ENCODE assay signal across 17 cellular contexts in the genomic region with DNA sequence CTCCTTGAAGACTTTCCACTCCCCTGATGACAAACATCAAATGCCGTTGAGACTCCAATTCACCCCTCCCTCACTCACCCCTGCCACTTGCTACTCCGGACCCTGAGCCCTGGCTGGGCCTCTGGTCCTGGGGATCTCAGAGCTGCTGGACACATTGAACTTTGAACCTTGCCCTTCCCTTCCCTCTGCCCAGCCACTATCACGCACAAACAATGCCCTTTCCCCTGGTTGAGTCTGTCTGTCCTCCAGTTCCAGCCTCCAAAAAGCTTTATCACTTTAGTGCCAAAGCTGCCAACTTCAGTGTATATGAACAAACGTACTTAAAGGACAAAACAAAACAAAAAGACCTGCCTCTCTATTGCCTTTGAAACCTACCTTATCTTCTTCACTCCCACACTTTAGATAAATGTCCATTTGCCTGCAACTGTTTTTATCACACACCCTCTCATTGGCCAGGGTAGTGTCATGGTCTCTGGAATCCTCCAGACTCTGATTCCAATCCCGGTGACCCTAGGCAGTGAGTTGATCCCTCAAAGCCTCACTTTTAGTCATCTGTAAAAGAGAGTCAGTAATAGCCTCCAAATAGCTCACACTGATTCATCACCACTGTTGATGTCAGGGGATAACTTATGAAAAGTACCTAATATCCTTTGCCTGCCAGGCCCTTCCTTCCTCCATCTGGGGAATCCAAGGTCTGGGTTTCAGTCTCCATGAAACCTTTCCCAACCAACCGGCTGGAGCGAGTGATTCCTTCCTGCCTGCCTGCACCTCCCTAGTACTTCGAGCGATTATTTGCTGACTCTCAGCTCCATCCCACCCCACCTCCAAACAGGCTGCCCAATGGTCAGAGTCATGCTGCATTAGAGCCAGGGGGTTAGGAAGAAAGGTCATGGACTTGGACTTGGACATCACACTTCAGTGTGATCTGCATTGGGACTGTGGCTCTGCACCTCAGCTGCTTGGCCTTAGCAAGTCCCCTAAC. TPM values are rescaled to one million over a fixed set of nuclear protein-coding genes. Genes with fewer than 3 reads are reported as not detected.
DNase-seq lines count a peak whose midpoint lies in the region; ATAC-seq and TF ChIP-seq lines count a peak whose summit lies in the region.
"Had no signal": no experiment of that assay in that cellular context is flagged by ENCODE, and none has a peak within 500 bp of the region (broad histone marks: within the 10 kb centered on the region; RNA-seq: fewer than 3 reads in every experiment).

No MANE protein-coding gene starts in this region.

- no peak for TF ChIP-seq EP300 in gastroesophageal sphincter (IDR thresholded peaks at IDR 0.05)

- H3K4me3 Mint-ChIP-seq in nephron progenitor cell, result no peak overlapping the region
- H3K4me3 Mint-ChIP-seq: natural killer cell treated with Interleukin-12 subunit alpha and Interleukin-12 subunit beta and Interleukin-15 and Interleukin-18, amount 100 ng/mL, for 72 hours had no signal

- H3K27ac Mint-ChIP-seq in nephron progenitor cell, result no peak overlapping the region

- H3K27ac ChIP-seq in cardiac muscle cell (peak overlapping the region; percentile 82), heart left ventricle (no peak overlapping the region), RWPE2 (ENCODE audit: poor library complexity, severe bottlenecking) (no peak overlapping the region), gastroesophageal sphincter (no peak overlapping the region)
- H3K27ac ChIP-seq: left ventricle myocardium inferior, WERI-Rb-1 had no signal

- H3K4me1 Mint-ChIP-seq in nephron progenitor cell, result peaks cover 40% of the 10 kb centered on the region

- ATAC-seq in heart left ventricle, result no peak
- 0 out of 3 replicates have a peak, but pooled peaks have one; percentile 14 for ATAC-seq in RWPE2 (ENCODE audit: low read depth)
- ATAC-seq in GM18502 (IDR thresholded peaks at IDR 0.05; ENCODE audit: poor library complexity, unreplicated experiment), result no peak
- no peak for ATAC-seq in gastroesophageal sphincter
- ATAC-seq: natural killer cell treated with Interleukin-12 subunit alpha and Interleukin-12 subunit beta and Interleukin-15 and Interleukin-18, amount 100 ng/mL, for 72 hours had no signal

- TF ChIP-seq POLR2A in heart left ventricle (IDR thresholded peaks at IDR 0.05), result no peak
- TF ChIP-seq POLR2A in gastroesophageal sphincter (IDR thresholded peaks at IDR 0.05), result no peak

- 66 to 78% (median 75%) methylated on average over 9 of the region's 9 CpGs for WGBS in heart left ventricle, 4 donors
- WGBS in gastroesophageal sphincter (ENCODE audit: low coverage in 1 of 2), 2 donors, result 67 to 68% methylated on average over 1 to 9 of the region's 9 CpGs

- intact Hi-C loops in heart left ventricle (cut with DNase I), result no loop called here

- H3K9me3 Mint-ChIP-seq in nephron progenitor cell, result no peaks in the 10 kb centered on the region
- H3K9me3 Mint-ChIP-seq: natural killer cell treated with Interleukin-12 subunit alpha and Interleukin-12 subunit beta and Interleukin-15 and Interleukin-18, amount 100 ng/mL, for 72 hours had no signal

- H3K27me3 Mint-ChIP-seq in nephron progenitor cell (ENCODE audit: low read depth, poor library complexity), result peaks cover 4% of the 10 kb centered on the region
- H3K27me3 Mint-ChIP-seq: natural killer cell treated with Interleukin-12 subunit alpha and Interleukin-12 subunit beta and Interleukin-15 and Interleukin-18, amount 100 ng/mL, for 72 hours had no signal

- H3K27me3 ChIP-seq in cardiac muscle cell (no peaks in the 10 kb centered on the region), heart left ventricle (peaks cover 0 to 3% (median 0%) of the 10 kb centered on the region in 9 donors), RWPE2 (ENCODE audit: insufficient read depth, poor library complexity, severe bottlenecking) (no peaks in the 10 kb centered on the region), gastroesophageal sphincter (no peaks in the 10 kb centered on the region)

- H3K36me3 ChIP-seq in cardiac muscle cell (no peaks in the 10 kb centered on the region), heart left ventricle (no peaks in the 10 kb centered on the region), RWPE2 (ENCODE audit: low read depth) (no peaks in the 10 kb centered on the region), gastroesophageal sphincter (no peaks in the 10 kb centered on the region)
- H3K36me3 ChIP-seq: left ventricle myocardium inferior, WERI-Rb-1 had no signal

- H3K9me3 ChIP-seq in cardiac muscle cell (ENCODE audit: low read depth), result no peaks in the 10 kb centered on the region
- H3K9me3 ChIP-seq in heart left ventricle, result no peaks in the 10 kb centered on the region
- H3K9me3 ChIP-seq in RWPE2 (ENCODE audit: severe bottlenecking), result no peaks in the 10 kb centered on the region
- H3K9me3 ChIP-seq in gastroesophageal sphincter, result no peaks in the 10 kb centered on the region
- H3K9me3 ChIP-seq: left ventricle myocardium inferior had no signal

- TF ChIP-seq CTCF in cardiac muscle cell (IDR thresholded peaks at IDR 0.05; ENCODE audit: low read depth, low read length) (no peak), heart left ventricle (IDR thresholded peaks at IDR 0.05) (no peak), RWPE2 (IDR thresholded peaks at IDR 0.05; ENCODE audit: poor library complexity, severe bottlenecking) (no peak), gastroesophageal sphincter (IDR thresholded peaks at IDR 0.05) (no peak), nephron progenitor cell (IDR thresholded peaks at IDR 0.05) (no peak)

- no peaks in the 10 kb centered on the region for H3K36me3 Mint-ChIP-seq in nephron progenitor cell (ENCODE audit: low read depth)
- H3K36me3 Mint-ChIP-seq: natural killer cell treated with Interleukin-12 subunit alpha and Interleukin-12 subunit beta and Interleukin-15 and Interleukin-18, amount 100 ng/mL, for 72 hours had no signal

- DNase-seq in cardiac muscle cell (ENCODE audit: low read depth in 1 of 2, low spot score in 1 of 2) (no peak), heart left ventricle (no peak), RWPE2 (ENCODE audit: low spot score) (no peak), hepatic stellate cell (ENCODE audit: low spot score) (peak; percentile 40), nephron progenitor cell (no peak), Ammon's horn (ENCODE audit: low spot score) (no peak)
- DNase-seq: activated naive CD4-positive, alpha-beta T cell treated with anti-CD3 and anti-CD28 coated beads, Interleukin-2, amount 50 U/mL, for 16 hours; GOT3; hippocampal formation; KBM-7; left ventricle myocardium inferior; NCI-H446 treated with DMSO at 0.1 percent for 48 hours; stimulated activated CD4-positive, alpha-beta T cell treated with anti-CD3 and anti-CD28 coated beads, Interleukin-4, amount 100 ng/mL, for 24 hours; WERI-Rb-1 had no signal

- H3K4me3 ChIP-seq in cardiac muscle cell (no peak overlapping the region), heart left ventricle (no peak overlapping the region), RWPE2 (ENCODE audit: severe bottlenecking) (no peak overlapping the region), gastroesophageal sphincter (no peak overlapping the region)
- H3K4me3 ChIP-seq: left ventricle myocardium inferior had no signal

- H3K4me1 ChIP-seq in cardiac muscle cell (ENCODE audit: low read depth) (peaks cover 41% of the 10 kb centered on the region), heart left ventricle (peaks cover 0 to 20% (median 0%) of the 10 kb centered on the region in 12 donors), RWPE2 (ENCODE audit: insufficient read depth, poor library complexity, severe bottlenecking) (no peaks in the 10 kb centered on the region), gastroesophageal sphincter (no peaks in the 10 kb centered on the region)

RNA-seq across cellular contexts. Expression of a gene that starts 15.9 kb away (rescaled TPM):
- total RNA-seq in cardiac muscle cell, result 1.4 and 7.3 TPM in 2 replicates
- polyA plus RNA-seq in cardiac muscle cell, result 1.4 and 2.1 TPM in 2 replicates
- total RNA-seq in heart left ventricle, result 1 to 10 TPM in 1 of 9 donors, under 1 TPM in 4, not detected in 4; 0.19 to 2.9 (median 0.46) TPM
- polyA plus RNA-seq in heart left ventricle, result under 1 TPM in 1 of 2 donors, not detected in 1; 0.36 TPM
- 1 to 10 TPM in 2 of 4 donors, under 1 TPM in 1, not detected in 1; 0.27 to 1.6 (median 1.3) TPM for total RNA-seq in gastroesophageal sphincter
- total RNA-seq: left ventricle myocardium inferior; natural killer cell treated with Interleukin-12 subunit alpha and Interleukin-12 subunit beta and Interleukin-15 and Interleukin-18, amount 100 ng/mL, for 72 hours had no signal
